In genomic region chr20:5000263-5001173, GRCh38 we compare ENCODE assay signal across 8 cellular contexts. TPM values are rescaled to one million over a fixed set of nuclear protein-coding genes. Genes with fewer than 3 reads are reported as not detected.
DNase-seq lines count a peak whose midpoint lies in the region; ATAC-seq and TF ChIP-seq lines count a peak whose summit lies in the region.

No MANE protein-coding gene starts in this region.

- 2 to 3% methylated on average over 38 to 53 of the region's 53 CpGs for WGBS in esophagus, 2 donors
- 2 to 3% methylated on average over 39 to 52 of the region's 53 CpGs for WGBS in tibial nerve, 2 donors

- TF ChIP-seq CTCF in tibial nerve (IDR thresholded peaks at IDR 0.05) = no peak

- CTCF ChIA-PET in activated CD8-positive, alpha-beta memory T cell treated with anti-CD3 and anti-CD28 coated beads, Interleukin-2, amount 10 ng/mL, durations not matched to agents 7 days and 5 days (lab: Charles Lee) = interaction anchor here (1.0 to 3.6 kb wide), 4 partner anchors 56 to 242 kb away, joined by 3 to 18 read pairs (median 4); no protein-coding TSS in a partner anchor

- H3K27ac ChIP-seq in esophagus (ENCODE audit: low read depth in 2 of 2, low read length in 1 of 2) (no peak overlapping the region), tibial nerve (peak overlapping the region; percentile 37 to 84 (median 78))

- H3K4me3 Mint-ChIP-seq in activated CD8-positive, alpha-beta memory T cell treated with anti-CD3 and anti-CD28 coated beads, Interleukin-2, amount 10 ng/mL, durations not matched to agents 7 days and 5 days = peak overlapping the region; percentile 82

- H3K4me1 ChIP-seq in esophagus (ENCODE audit: control insufficient read depth in 2 of 2, insufficient read depth in 2 of 2, low read length in 1 of 2) (peaks cover 0 to 2% of the 10 kb centered on the region in 2 donors), mucosa of stomach (ENCODE audit: control insufficient read depth, insufficient read depth, low read length) (peaks cover 14% of the 10 kb centered on the region), tibial nerve (peaks cover 0 to 27% (median 8%) of the 10 kb centered on the region in 4 donors)

- H3K36me3 Mint-ChIP-seq in activated CD8-positive, alpha-beta memory T cell treated with anti-CD3 and anti-CD28 coated beads, Interleukin-2, amount 10 ng/mL, durations not matched to agents 7 days and 5 days = peaks cover 4% of the 10 kb centered on the region

- H3K9ac ChIP-seq in mucosa of stomach (ENCODE audit: low read length) = peak overlapping the region; percentile 82

- DNase-seq in AG08395 (ENCODE audit: low spot score) (peak; percentile 53), NCI-H1105 (lab: John Stamatoyannopoulos, UW) (peak; percentile 21), tibial nerve (ENCODE audit: low spot score in 2 of 2) (peak; percentile 34 to 57)
- peak; percentile 46 for DNase-seq in activated CD8-positive, alpha-beta memory T cell treated with anti-CD3 and anti-CD28 coated beads, Interleukin-2, amount 10 ng/mL, durations not matched to agents 7 days and 5 days

- H3K27me3 Mint-ChIP-seq in activated CD8-positive, alpha-beta memory T cell treated with anti-CD3 and anti-CD28 coated beads, Interleukin-2, amount 10 ng/mL, durations not matched to agents 7 days and 5 days = peaks cover 8% of the 10 kb centered on the region

- TF ChIP-seq POLR2A in tibial nerve (IDR thresholded peaks at IDR 0.05) = peak in 1 of 2 donors; percentile 35

- H3K27ac Mint-ChIP-seq in activated CD8-positive, alpha-beta memory T cell treated with anti-CD3 and anti-CD28 coated beads, Interleukin-2, amount 10 ng/mL, durations not matched to agents 7 days and 5 days = peak overlapping the region; percentile 63

- H3K9me3 ChIP-seq in esophagus (ENCODE audit: control insufficient read depth in 2 of 2, insufficient read depth in 1 of 2, low read depth in 1 of 2, low read length in 1 of 2) (no peaks in the 10 kb centered on the region), mucosa of stomach (ENCODE audit: control insufficient read depth, low read length) (no peaks in the 10 kb centered on the region), tibial nerve (no peaks in the 10 kb centered on the region)

- H3K27me3 ChIP-seq in esophagus (ENCODE audit: control insufficient read depth in 1 of 2, insufficient read depth in 2 of 2, low read length in 2 of 2) = no peaks in the 10 kb centered on the region
- no peaks in the 10 kb centered on the region for H3K27me3 ChIP-seq in mucosa of stomach (ENCODE audit: control insufficient read depth, insufficient read depth, low read length)
- H3K27me3 ChIP-seq in tibial nerve = no peaks in the 10 kb centered on the region

- H3K4me3 ChIP-seq in esophagus (ENCODE audit: low read depth in 1 of 2, low read length in 2 of 2) (peak overlapping the region; percentile 69 to 81), mucosa of stomach (ENCODE audit: low read length) (peak overlapping the region; percentile 35), tibial nerve (peak overlapping the region; percentile 49 to 82 (median 76))

- ATAC-seq in GM18909 (IDR thresholded peaks at IDR 0.05; ENCODE audit: poor library complexity, unreplicated experiment) (peak; percentile 27), GM21786 (IDR thresholded peaks at IDR 0.05; ENCODE audit: unreplicated experiment) (no peak)
- ATAC-seq in activated CD8-positive, alpha-beta memory T cell treated with anti-CD3 and anti-CD28 coated beads, Interleukin-2, amount 10 ng/mL, durations not matched to agents 7 days and 5 days = peak; percentile 70

- no peaks in the 10 kb centered on the region for H3K9me3 Mint-ChIP-seq in activated CD8-positive, alpha-beta memory T cell treated with anti-CD3 and anti-CD28 coated beads, Interleukin-2, amount 10 ng/mL, durations not matched to agents 7 days and 5 days (ENCODE audit: low read depth)

- no peaks in the 10 kb centered on the region for H3K36me3 ChIP-seq in esophagus (ENCODE audit: control insufficient read depth in 2 of 2, insufficient read depth in 2 of 2, low read length in 1 of 2)
- no peaks in the 10 kb centered on the region for H3K36me3 ChIP-seq in mucosa of stomach (ENCODE audit: control insufficient read depth, insufficient read depth, low read length)
- H3K36me3 ChIP-seq in tibial nerve = no peaks in the 10 kb centered on the region

- TF ChIP-seq EP300 in tibial nerve (IDR thresholded peaks at IDR 0.05) = peak in 1 of 2 donors; percentile 38

- peaks cover 24% of the 10 kb centered on the region for H3K4me1 Mint-ChIP-seq in activated CD8-positive, alpha-beta memory T cell treated with anti-CD3 and anti-CD28 coated beads, Interleukin-2, amount 10 ng/mL, durations not matched to agents 7 days and 5 days

RNA-seq across cellular contexts. Expression of gene SLC23A2, which starts 0.8 kb away (rescaled TPM):
- total RNA-seq in activated CD8-positive, alpha-beta memory T cell treated with anti-CD3 and anti-CD28 coated beads, Interleukin-2, amount 10 ng/mL, durations not matched to agents 7 days and 5 days = 10 to 100 TPM; 16.1 to 16.5 TPM
- 1 to 10 TPM; 3.1 TPM for polyA plus RNA-seq in esophagus
- 10 to 100 TPM; 30.6 to 48.5 (median 40.6) TPM for total RNA-seq in tibial nerve

Comparison
In these comparisons a context has a peak if more than half of its experiments do, and no peak if none do; other contexts are left out.
1. H3K27ac ChIP-seq: peak in tibial nerve (4 of 4); none in esophagus (0 of 2).
2. Peak in every context shown above with its lines, with median percentiles within 50 percentile points of each other: DNase-seq and H3K4me3 ChIP-seq.